In the genomic region with DNA sequence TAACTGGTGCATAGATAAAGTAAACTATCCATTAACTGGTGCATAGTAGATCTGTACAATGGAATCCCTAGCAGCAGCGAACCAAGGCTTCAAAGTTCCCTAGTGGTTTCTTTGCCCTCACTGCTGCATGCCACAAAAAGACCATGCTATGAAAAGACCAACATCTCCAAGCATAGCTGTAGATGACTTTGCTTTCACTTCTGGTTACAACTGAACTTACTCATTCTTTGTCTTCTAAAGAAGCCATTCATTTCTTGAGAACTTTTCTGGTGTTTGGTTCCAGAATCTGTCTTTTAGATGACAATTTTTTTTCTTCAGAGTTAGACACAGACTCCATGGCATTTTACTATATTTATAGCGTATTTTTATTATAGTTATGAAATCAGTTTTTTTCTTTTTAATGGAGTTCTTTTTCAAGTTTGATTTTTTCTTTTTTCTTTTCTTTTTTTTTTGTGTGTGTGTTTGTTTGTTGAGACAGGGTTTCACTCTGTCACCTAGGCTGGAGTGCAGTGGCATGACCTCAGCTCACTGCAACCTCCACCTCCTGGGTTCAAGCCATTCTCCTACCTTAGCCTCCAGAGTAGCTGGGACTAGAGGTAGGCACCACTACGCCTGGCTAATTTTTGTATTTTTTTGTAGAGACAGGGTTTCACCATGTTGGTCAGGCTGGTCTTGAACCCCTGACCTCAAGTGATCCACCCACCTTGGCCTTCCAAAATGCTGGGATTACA, we compare ENCODE assay signal across 8 cellular contexts.
DNase-seq lines count a peak whose midpoint lies in the region; ATAC-seq and TF ChIP-seq lines count a peak whose summit lies in the region.

No MANE protein-coding gene starts in this region.

- no peak overlapping the region for H3K4me2 ChIP-seq in mesenchymal stem cell (ENCODE audit: low read length, poor library complexity, severe bottlenecking)

- H3K4me1 Mint-ChIP-seq in activated naive CD4-positive, alpha-beta T cell treated with anti-CD3 and anti-CD28 coated beads, Interleukin-2, amount 50 U/mL, for 24 hours, result peaks cover 25% of the 10 kb centered on the region
- H3K4me1 Mint-ChIP-seq in HFFc6 (ENCODE audit: low read depth), result peaks cover 9% of the 10 kb centered on the region

- H3K4me3 ChIP-seq in GM06990 (replicated peaks; ENCODE audit: low read depth, low read length) (no peak overlapping the region), mesenchymal stem cell (ENCODE audit: insufficient read depth in 1 of 2, low read depth in 1 of 2, low read length in 2 of 2) (no peak overlapping the region)

- no peak overlapping the region for H3K9ac ChIP-seq in mesenchymal stem cell (ENCODE audit: low read length)

- ATAC-seq in GM19468 (IDR thresholded peaks at IDR 0.05; ENCODE audit: extremely low read depth, unreplicated experiment) (peak; percentile 57), HG03442 (IDR thresholded peaks at IDR 0.05; ENCODE audit: unreplicated experiment) (peak; percentile 83)

- no peak overlapping the region for H2BK15ac ChIP-seq in mesenchymal stem cell (ENCODE audit: low read depth, poor library complexity, severe bottlenecking)

- peak; percentile 49 for DNase-seq in GM06990 (ENCODE audit: extremely low read depth, insufficient read length)
- DNase-seq in HFFc6, result no peak
- DNase-seq in mesenchymal stem cell, result no peak
- DNase-seq in activated effector memory CD4-positive, alpha-beta T cell treated with anti-CD3 and anti-CD28 coated beads, Interleukin-2, amount 50 U/mL, for 16 hours, result no peak
- no peak for DNase-seq in ecto neural progenitor cell (ENCODE audit: low spot score)

- no peak overlapping the region for H3K18ac ChIP-seq in mesenchymal stem cell (ENCODE audit: low read depth in 1 of 2, low read length in 2 of 2)

- no peak overlapping the region for H3K14ac ChIP-seq in mesenchymal stem cell (ENCODE audit: low read length in 2 of 2)

- H2AK5ac ChIP-seq in mesenchymal stem cell (ENCODE audit: low read length, severe bottlenecking), result no peak overlapping the region

- no peak overlapping the region for H4K91ac ChIP-seq in mesenchymal stem cell (ENCODE audit: low read length)

- H3K36me3 Mint-ChIP-seq in activated naive CD4-positive, alpha-beta T cell treated with anti-CD3 and anti-CD28 coated beads, Interleukin-2, amount 50 U/mL, for 24 hours, result no peaks in the 10 kb centered on the region
- H3K36me3 Mint-ChIP-seq in HFFc6 (ENCODE audit: low read depth), result peaks cover 11% of the 10 kb centered on the region

- 92% methylated on average over 2 of the region's 3 CpGs for WGBS in mesenchymal stem cell

- H4K8ac ChIP-seq in mesenchymal stem cell (ENCODE audit: low read length), result no peak overlapping the region

- no peak overlapping the region for H2BK5ac ChIP-seq in mesenchymal stem cell (ENCODE audit: low read depth, low read length, poor library complexity, severe bottlenecking)

- H3K4me3 Mint-ChIP-seq in activated naive CD4-positive, alpha-beta T cell treated with anti-CD3 and anti-CD28 coated beads, Interleukin-2, amount 50 U/mL, for 24 hours, result peak overlapping the region; percentile 82
- H3K4me3 Mint-ChIP-seq in HFFc6, result no peak overlapping the region

- peak overlapping the region; percentile 94 for H3K27ac Mint-ChIP-seq in activated naive CD4-positive, alpha-beta T cell treated with anti-CD3 and anti-CD28 coated beads, Interleukin-2, amount 50 U/mL, for 24 hours
- no peak overlapping the region for H3K27ac Mint-ChIP-seq in HFFc6

- H3K27me3 ChIP-seq in GM06990 (replicated peaks; ENCODE audit: control insufficient read depth, insufficient read depth, low read length) (no peaks in the 10 kb centered on the region), mesenchymal stem cell (ENCODE audit: control insufficient read depth in 1 of 2, insufficient read depth in 1 of 2, low read length in 2 of 2) (no peaks in the 10 kb centered on the region)

- H3K27me3 Mint-ChIP-seq in activated naive CD4-positive, alpha-beta T cell treated with anti-CD3 and anti-CD28 coated beads, Interleukin-2, amount 50 U/mL, for 24 hours, result no peaks in the 10 kb centered on the region
- peaks cover 10% of the 10 kb centered on the region for H3K27me3 Mint-ChIP-seq in HFFc6 (ENCODE audit: insufficient read depth)

- H2BK120ac ChIP-seq in mesenchymal stem cell (ENCODE audit: low read depth, low read length), result no peak overlapping the region

- H3K36me3 ChIP-seq in GM06990 (ENCODE audit: control insufficient read depth, insufficient read depth, low read length) (no peaks in the 10 kb centered on the region), mesenchymal stem cell (ENCODE audit: control insufficient read depth in 1 of 2, insufficient read depth in 2 of 2, low read depth in 1 of 2, low read length in 2 of 2) (no peaks in the 10 kb centered on the region)

- H3K4ac ChIP-seq in mesenchymal stem cell (ENCODE audit: low read depth in 1 of 2, low read length in 2 of 2), result no peak overlapping the region

- no peak overlapping the region for H2BK12ac ChIP-seq in mesenchymal stem cell (ENCODE audit: low read length in 2 of 2)

- H3K23ac ChIP-seq in mesenchymal stem cell (ENCODE audit: low read length in 2 of 2), result no peak overlapping the region

- no peaks in the 10 kb centered on the region for H3K9me3 Mint-ChIP-seq in activated naive CD4-positive, alpha-beta T cell treated with anti-CD3 and anti-CD28 coated beads, Interleukin-2, amount 50 U/mL, for 24 hours
- H3K9me3 Mint-ChIP-seq in HFFc6, result peaks cover 7% of the 10 kb centered on the region; the same call in 1 of the 2 replicates

- TF ChIP-seq CTCF in GM06990 (IDR thresholded peaks at IDR 0.05; ENCODE audit: insufficient read depth, low read length, poor library complexity, severe bottlenecking), result no peak
- TF ChIP-seq CTCF in HFFc6 (IDR thresholded peaks at IDR 0.05), result no peak

- H3K27ac ChIP-seq in mesenchymal stem cell (ENCODE audit: low read length, poor library complexity, severe bottlenecking), result no peak overlapping the region

- no peaks in the 10 kb centered on the region for H3K9me3 ChIP-seq in mesenchymal stem cell (ENCODE audit: control insufficient read depth, low read length)

- H2AFZ ChIP-seq in mesenchymal stem cell (ENCODE audit: low read depth, low read length), result no peak overlapping the region

- H3K79me1 ChIP-seq in mesenchymal stem cell (replicated peaks; ENCODE audit: low read length, poor library complexity, severe bottlenecking), result no peaks in the 10 kb centered on the region

- no peaks in the 10 kb centered on the region for H3K4me1 ChIP-seq in mesenchymal stem cell (ENCODE audit: control insufficient read depth, insufficient read depth, low read depth, low read length)
